1 cellular context compared by ENCODE assay signal in the genomic region with DNA sequence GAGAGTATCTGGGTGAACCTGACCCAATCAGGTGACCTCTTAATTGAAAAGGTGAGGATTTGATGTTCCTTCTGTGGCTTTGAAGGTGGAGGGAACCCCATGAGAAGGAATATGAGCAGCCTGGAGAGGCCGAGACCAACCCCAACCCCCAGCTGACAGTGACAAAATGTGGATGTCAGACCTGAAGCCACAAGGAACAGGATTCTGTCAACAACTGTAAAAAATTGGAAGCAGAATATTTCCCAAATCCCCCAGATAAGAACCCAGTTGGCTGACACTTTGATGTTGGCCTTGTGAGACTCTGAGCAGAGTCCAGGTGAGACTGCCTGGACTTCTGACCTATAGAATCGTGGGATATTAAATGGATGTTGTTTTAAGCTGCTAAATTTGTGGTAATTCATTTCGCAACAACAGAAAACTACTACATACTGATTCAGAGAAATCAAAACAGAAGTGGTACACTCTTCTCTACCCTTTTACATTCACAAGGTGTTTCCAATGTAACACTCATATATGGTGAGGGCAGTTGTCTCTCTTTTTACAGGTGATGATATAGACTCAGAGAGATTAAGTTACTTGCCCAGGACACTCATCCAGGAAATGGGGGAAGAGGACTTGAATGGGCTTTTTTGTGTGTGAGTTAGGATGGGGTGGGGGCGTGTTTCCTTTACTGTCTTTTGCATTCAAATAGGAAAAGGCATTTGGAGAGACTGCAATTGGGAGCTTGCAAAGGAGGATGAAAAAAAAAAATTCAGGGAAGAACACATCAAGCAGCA.
TF ChIP-seq lines count a peak whose summit lies in the region.

No MANE protein-coding gene starts in this region.

TF ChIP-seq in HepG2, 621 proteins besides CTCF, POLR2A, EP300 and RAD21:
- TF ChIP-seq EEA1 (CRISPR knock-in tag; IDR thresholded peaks at IDR 0.05; ENCODE audit: borderline replicate concordance): no peak
- TF ChIP-seq PRDM15 (CRISPR knock-in tag; IDR thresholded peaks at IDR 0.05): peak; percentile 59; the same call in 1 of the 2 replicates
- no peak for TF ChIP-seq ZC3H4 (CRISPR knock-in tag; IDR thresholded peaks at IDR 0.05; ENCODE audit: borderline replicate concordance)
- no peak for TF ChIP-seq FOXK1 (CRISPR knock-in tag; IDR thresholded peaks at IDR 0.05; ENCODE audit: borderline replicate concordance, low read depth)
- no peak for TF ChIP-seq ZSCAN12 (CRISPR knock-in tag; IDR thresholded peaks at IDR 0.05)
- peak; percentile 55 for TF ChIP-seq CEBPB (IDR thresholded peaks at IDR 0.05; ENCODE audit: borderline replicate concordance, low read depth, low read length)
